16 cellular contexts compared by ENCODE assay signal in the genomic region with DNA sequence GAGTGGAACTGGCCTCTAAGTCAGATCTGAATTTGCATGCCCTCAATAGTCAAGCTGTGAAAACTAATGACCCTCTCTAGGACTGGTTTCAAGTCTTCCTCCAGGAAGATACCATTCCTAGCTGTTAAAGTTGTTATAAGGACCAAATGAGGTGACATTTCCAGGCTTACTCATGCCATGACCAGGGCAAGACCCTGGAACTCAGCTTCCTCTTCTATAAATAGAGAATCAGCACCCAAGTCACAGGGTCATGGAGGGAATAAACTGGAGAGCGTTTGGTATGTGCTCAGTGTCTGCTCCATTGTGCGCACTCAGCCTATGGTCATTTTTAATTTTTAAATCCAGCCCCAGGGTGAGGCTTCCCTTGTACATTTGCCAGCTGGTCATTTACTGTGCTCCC. TPM values are rescaled to one million over a fixed set of nuclear protein-coding genes. Genes with fewer than 3 reads are reported as not detected.
DNase-seq lines count a peak whose midpoint lies in the region; TF ChIP-seq lines count a peak whose summit lies in the region.
"Had no signal": no experiment of that assay in that cellular context is flagged by ENCODE, and none has a peak within 500 bp of the region (broad histone marks: within the 10 kb centered on the region; RNA-seq: fewer than 3 reads in every experiment).

No MANE protein-coding gene starts in this region.

- H3K27ac ChIP-seq in HL-60 (replicated peaks) (peak overlapping the region; percentile 91), esophagus (ENCODE audit: low read depth in 2 of 2, low read length in 1 of 2) (peak overlapping the region; percentile 78)
- H3K27ac ChIP-seq: Peyer's patch had no signal

- peak overlapping the region; percentile 93 to 99 (median 97) for H3K27ac Mint-ChIP-seq in CD14-positive monocyte

- no peaks in the 10 kb centered on the region for H3K9me3 ChIP-seq in esophagus (ENCODE audit: control insufficient read depth in 2 of 2, insufficient read depth in 1 of 2, low read depth in 1 of 2, low read length in 1 of 2)
- H3K9me3 ChIP-seq: Caco-2, HAP-1, Peyer's patch had no signal

- WGBS in esophagus, 2 donors: 72 to 78% methylated on average over 2 of the region's 2 CpGs

- peaks cover 0 to 6% (median 2%) of the 10 kb centered on the region in 7 donors for H3K9me3 Mint-ChIP-seq in CD14-positive monocyte
- H3K9me3 Mint-ChIP-seq: CD4-positive, CD25-positive, alpha-beta regulatory T cell had no signal

- H3K27me3 Mint-ChIP-seq in CD14-positive monocyte (ENCODE audit: low read depth in 3 of 3): peaks cover 0 to 3% (median 1%) of the 10 kb centered on the region in 3 donors

- TF ChIP-seq CTCF in CD14-positive monocyte (IDR thresholded peaks at IDR 0.05): no peak
- TF ChIP-seq CTCF in HL-60 (IDR thresholded peaks at IDR 0.05; ENCODE audit: insufficient read depth, low read length): no peak

- H3K4me1 ChIP-seq in esophagus (ENCODE audit: control insufficient read depth in 2 of 2, insufficient read depth in 2 of 2, low read length in 1 of 2): peaks cover 2 to 20% of the 10 kb centered on the region in 2 donors
- H3K4me1 ChIP-seq: HAP-1, Peyer's patch had no signal

- no peaks in the 10 kb centered on the region for H3K27me3 ChIP-seq in HL-60 (ENCODE audit: insufficient read depth, poor library complexity, severe bottlenecking)
- no peaks in the 10 kb centered on the region for H3K27me3 ChIP-seq in esophagus (ENCODE audit: control insufficient read depth in 1 of 2, insufficient read depth in 2 of 2, low read length in 2 of 2)
- H3K27me3 ChIP-seq: Peyer's patch had no signal

- peaks cover 27 to 46% of the 10 kb centered on the region in 2 donors for H3K36me3 Mint-ChIP-seq in CD14-positive monocyte
- H3K36me3 Mint-ChIP-seq: CD4-positive, CD25-positive, alpha-beta regulatory T cell had no signal

- intact Hi-C loops in CD14-positive monocyte (cut with micrococcal nuclease): loop anchor here in 1 of 2 donors (10.0 kb wide), 1 partner anchor 215 kb away; no protein-coding TSS in a partner anchor

- H3K4me3 ChIP-seq in HL-60 (replicated peaks; ENCODE audit: insufficient read depth, low read length) (no peak overlapping the region), esophagus (ENCODE audit: low read depth in 1 of 2, low read length in 2 of 2) (peak overlapping the region in 1 of 2 donors; percentile 30)
- H3K4me3 ChIP-seq: HAP-1, Peyer's patch had no signal

- H3K4me3 Mint-ChIP-seq in CD14-positive monocyte: peak overlapping the region; percentile 97 to 100
- H3K4me3 Mint-ChIP-seq: CD4-positive, CD25-positive, alpha-beta regulatory T cell had no signal

- H3K36me3 ChIP-seq in esophagus (ENCODE audit: control insufficient read depth in 2 of 2, insufficient read depth in 2 of 2, low read length in 1 of 2): peaks cover 0 to 3% of the 10 kb centered on the region in 2 donors
- H3K36me3 ChIP-seq: HAP-1, Peyer's patch had no signal

- peaks cover 93% of the 10 kb centered on the region for H3K4me1 Mint-ChIP-seq in CD14-positive monocyte

- DNase-seq in CD14-positive monocyte (ENCODE audit: low spot score): no peak
- no peak for DNase-seq in HL-60 (ENCODE audit: low read depth in 1 of 2, low spot score in 1 of 2)
- peak; percentile 7 for DNase-seq in medulla oblongata (ENCODE audit: extremely low spot score)
- no peak for DNase-seq in NCI-H748 treated with DMSO at 0.1 percent for 48 hours (lab: John Stamatoyannopoulos, UW)
- no peak for DNase-seq in DMS153 (lab: John Stamatoyannopoulos, UW)
- DNase-seq in SIG-M5 (lab: John Stamatoyannopoulos, UW): no peak
- DNase-seq in NCI-H1105 (lab: John Stamatoyannopoulos, UW): no peak
- DNase-seq: Caco-2; CD4-positive, CD25-positive, alpha-beta regulatory T cell; NCI-H1436 treated with DMSO at 0.1 percent for 48 hours; NCI-H2029 treated with DMSO at 0.1 percent for 48 hours; NCI-H510A treated with DMSO at 0.1 percent for 48 hours; Peyer's patch; SHP77 treated with DMSO at 0.1 percent for 48 hours had no signal

RNA-seq across cellular contexts. Expression of a gene that starts 2.5 kb away (rescaled TPM):
- polyA plus RNA-seq in CD14-positive monocyte: over 10,000 TPM; 40,800 to 43,602 TPM
- polyA plus RNA-seq in esophagus: over 10,000 TPM; 47,233 to 60,368 TPM

RNA-seq across cellular contexts. Expression of a gene that starts 11.5 kb away (rescaled TPM):
- polyA plus RNA-seq in CD14-positive monocyte (not detected), esophagus (1 to 10 TPM; 3.1 to 3.3 TPM)

RNA-seq across cellular contexts. Expression of a gene that starts 15.2 kb away (rescaled TPM):
- polyA plus RNA-seq in CD14-positive monocyte: 1,000 to 10,000 TPM; 2,543 to 2,834 TPM
- polyA plus RNA-seq in esophagus: 100 to 1,000 TPM in 1 of 2 donors, 10 to 100 TPM in 1; 67.2 to 222 TPM

RNA-seq across cellular contexts. Expression of a gene that starts 30.7 kb away (rescaled TPM):
- polyA plus RNA-seq in CD14-positive monocyte (over 10,000 TPM; 27,689 to 30,135 TPM), esophagus (over 10,000 TPM; 44,360 to 65,887 TPM)

RNA-seq across cellular contexts. Expression of a gene that starts 47.4 kb away (rescaled TPM):
- polyA plus RNA-seq in CD14-positive monocyte (not detected), esophagus (10 to 100 TPM in 1 of 2 donors, 1 to 10 TPM in 1; 9.9 to 21.5 TPM)
- polyA plus RNA-seq: CD4-positive, CD25-positive, alpha-beta regulatory T cell had no signal

Comparison
In these comparisons a context has a peak if more than half of its experiments do, and no peak if none do; other contexts are left out.
1. RNA of a gene that starts 11.5 kb away (polyA plus RNA-seq): 3.1 to 3.3 TPM in esophagus; not detected in CD14-positive monocyte; every median in the first group is over 4 times any median in the second.
2. RNA of a gene that starts 15.2 kb away (polyA plus RNA-seq): 2,543 to 2,834 TPM in CD14-positive monocyte; 67.2 to 222 TPM in esophagus; every median in the first group is over 10 times any median in the second.